ENCODE assay signal across 13 cellular contexts in genomic region chr20:48727226-48727625, GRCh38.
"Had no signal": no experiment of that assay in that cellular context is flagged by ENCODE, and none has a peak within 500 bp of the region (broad histone marks: within the 10 kb centered on the region; RNA-seq: fewer than 3 reads in every experiment).

No MANE protein-coding gene starts in this region.

- H3K9me3 Mint-ChIP-seq: activated B cell treated with CpG ODN at 0.5 μM for 24 hours; activated CD4-positive, alpha-beta T cell treated with anti-CD3 and anti-CD28 coated beads, Interleukin-2, amount 10 ng/mL, durations not matched to agents 7 days and 5 days; activated T-cell treated with anti-CD3 and anti-CD28 coated beads, Interleukin-2, amount 50 U/mL, for 4 hours; neural progenitor cell had no signal

- FAIRE-seq: TTC549 had no signal

- H3K27ac ChIP-seq: neural progenitor cell, right atrium auricular region had no signal

- ATAC-seq: activated T-cell treated with anti-CD3 and anti-CD28 coated beads, Interleukin-2, amount 50 U/mL, for 4 hours; left lobe of liver had no signal

- H3K9me3 ChIP-seq: right atrium auricular region, tibial nerve had no signal

- H3K4me3 Mint-ChIP-seq: activated B cell treated with CpG ODN at 0.5 μM for 24 hours; activated CD4-positive, alpha-beta T cell treated with anti-CD3 and anti-CD28 coated beads, Interleukin-2, amount 10 ng/mL, durations not matched to agents 7 days and 5 days; activated T-cell treated with anti-CD3 and anti-CD28 coated beads, Interleukin-2, amount 50 U/mL, for 4 hours; neural progenitor cell had no signal

- H3K36me3 ChIP-seq: neural progenitor cell, right atrium auricular region had no signal

- DNase-seq: activated B cell treated with CpG ODN at 0.5 μM for 24 hours; activated CD4-positive, alpha-beta T cell treated with anti-CD3 and anti-CD28 coated beads, Interleukin-2, amount 10 ng/mL, durations not matched to agents 7 days and 5 days; activated gamma-delta T cell treated with Interleukin-2 at 50 U/mL for 16 hours; activated T-cell treated with anti-CD3 and anti-CD28 coated beads, Interleukin-2, amount 50 U/mL, for 4 hours; mammary epithelial cell; stimulated activated CD4-positive, alpha-beta T cell treated with anti-CD3 and anti-CD28 coated beads, Interleukin-4, amount 100 ng/mL, for 4 hours; T-helper 2 cell had no signal

- H3K27me3 ChIP-seq: neural progenitor cell, right atrium auricular region, tibial nerve had no signal

- H3K27me3 Mint-ChIP-seq: activated B cell treated with CpG ODN at 0.5 μM for 24 hours; activated CD4-positive, alpha-beta T cell treated with anti-CD3 and anti-CD28 coated beads, Interleukin-2, amount 10 ng/mL, durations not matched to agents 7 days and 5 days had no signal

- H3K4me3 ChIP-seq: neural progenitor cell, right atrium auricular region, skin epidermis, tibial nerve had no signal

- H3K9ac ChIP-seq: neural progenitor cell had no signal
